In the genomic region with DNA sequence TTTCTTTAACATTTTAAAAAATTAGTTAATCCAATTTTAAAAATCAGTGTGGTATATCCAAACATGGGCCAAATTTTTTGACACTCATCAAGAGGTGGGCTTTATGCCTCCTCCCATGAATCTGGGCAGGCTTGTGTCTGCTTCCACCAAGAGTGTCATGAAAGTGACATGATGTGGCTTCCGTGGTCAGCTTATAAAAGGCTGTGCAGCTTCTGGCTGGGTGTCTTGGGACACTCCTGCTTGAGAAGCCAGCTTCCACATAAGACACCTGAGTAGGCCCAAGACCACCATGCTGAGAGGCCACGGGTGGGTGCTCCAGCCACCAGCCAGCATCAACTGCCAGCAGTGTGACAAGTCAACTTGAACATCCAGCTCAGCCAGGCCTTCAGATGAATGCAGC, we compare ENCODE assay signal across 16 cellular contexts.
"Had no signal": no experiment of that assay in that cellular context is flagged by ENCODE, and none has a peak within 500 bp of the region (broad histone marks: within the 10 kb centered on the region; RNA-seq: fewer than 3 reads in every experiment).

No MANE protein-coding gene starts in this region.

- H3K9me3 Mint-ChIP-seq: naive thymus-derived CD4-positive, alpha-beta T cell had no signal

- DNase-seq: activated CD4-positive, CD25-positive, alpha-beta regulatory T cell treated with anti-CD3 and anti-CD28 coated beads, Interleukin-2, amount 50 U/mL, for 72 hours; dorsolateral prefrontal cortex; esophagus squamous epithelium; foreskin fibroblast; glutamatergic neuron; mammary epithelial cell; naive thymus-derived CD4-positive, alpha-beta T cell; nucleus accumbens; small intestine; trophoblast cell had no signal

- H3K36me3 Mint-ChIP-seq: naive thymus-derived CD4-positive, alpha-beta T cell had no signal

- ATAC-seq: left lobe of liver; naive thymus-derived CD4-positive, alpha-beta T cell; right cardiac atrium had no signal

- H3K27ac Mint-ChIP-seq: progenitor cell of endocrine pancreas had no signal

- H3K27ac ChIP-seq: ascending aorta, dorsolateral prefrontal cortex, esophagus squamous epithelium, SJSA1 had no signal

- H3K36me3 ChIP-seq: ascending aorta, esophagus squamous epithelium, SJSA1 had no signal

- H3K4me3 ChIP-seq: ascending aorta, dorsolateral prefrontal cortex, esophagus squamous epithelium, SJSA1 had no signal

- H3K4me3 Mint-ChIP-seq: naive thymus-derived CD4-positive, alpha-beta T cell had no signal

- H3K27me3 ChIP-seq: ascending aorta, SJSA1 had no signal

- FAIRE-seq: endometrium, small intestine had no signal

- H3K4me1 ChIP-seq: ascending aorta had no signal

- H3K9me3 ChIP-seq: ascending aorta, esophagus squamous epithelium, SJSA1 had no signal
